7 cellular contexts compared by ENCODE assay signal in the genomic region with DNA sequence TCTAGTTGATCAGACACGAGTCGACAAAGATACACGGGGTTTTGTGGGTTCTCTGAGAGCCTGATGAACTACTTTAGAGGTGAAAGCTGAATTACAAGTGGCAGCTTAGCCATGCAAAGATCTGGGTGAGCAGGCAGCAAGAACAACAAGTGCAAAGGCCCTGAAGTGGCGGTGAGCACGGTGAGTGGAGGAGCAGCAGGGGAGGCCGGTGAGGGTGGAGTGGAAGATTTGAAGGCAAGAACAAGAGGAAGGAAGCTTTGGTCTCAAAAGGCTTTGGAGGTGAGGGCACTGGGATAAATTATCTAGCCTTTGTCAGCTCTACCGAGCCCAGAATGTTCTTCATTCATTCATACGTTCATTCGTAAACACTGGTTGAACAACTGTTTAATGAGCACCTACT. TPM values are rescaled to one million over a fixed set of nuclear protein-coding genes. Genes with fewer than 3 reads are reported as not detected.
DNase-seq lines count a peak whose midpoint lies in the region; ATAC-seq and TF ChIP-seq lines count a peak whose summit lies in the region.

No MANE protein-coding gene starts in this region.

- H3K27me3 ChIP-seq in skeletal muscle satellite cell (ENCODE audit: control insufficient read depth, insufficient read depth, low read length), result no peaks in the 10 kb centered on the region

- POLR2A ChIA-PET in HEK293 (lab: Yijun Ruan, JAX), result interaction anchor here (1.0 to 4.5 kb wide), 10 partner anchors 15 to 446 kb away, joined by 3 to 75 read pairs (median 4); a partner anchor contains a TSS

- TF ChIP-seq CTCF in HEK293 (tag by site-specific recombination; IDR thresholded peaks at IDR 0.05) (no peak), WI38 (IDR thresholded peaks at IDR 0.05; ENCODE audit: low read depth, low read length) (no peak), fibroblast of the aortic adventitia (IDR thresholded peaks at IDR 0.05; ENCODE audit: insufficient read depth, low read length) (no peak)

- H3K4me3 ChIP-seq in HEK293 (ENCODE audit: low read depth, low read length) (no peak overlapping the region), WI38 (ENCODE audit: low read depth, low read length) (peak overlapping the region; percentile 94), fibroblast of the aortic adventitia (ENCODE audit: low read depth, low read length) (peak overlapping the region; percentile 93), skeletal muscle satellite cell (ENCODE audit: low read length) (peak overlapping the region; percentile 90)

- peak overlapping the region; percentile 88; the same call in 1 of the 2 replicates for H3K27ac ChIP-seq in HEK293 (ENCODE audit: extremely low read depth, low read depth, low read length)

- DNase-seq in fibroblast of the aortic adventitia (ENCODE audit: low read depth) (no peak), Ammon's horn (ENCODE audit: low spot score) (no peak)

- peaks cover 5% of the 10 kb centered on the region; the same call in 1 of the 2 replicates for H3K4me1 ChIP-seq in HEK293 (ENCODE audit: control insufficient read depth, insufficient read depth, low read length)
- H3K4me1 ChIP-seq in skeletal muscle satellite cell (ENCODE audit: control insufficient read depth, insufficient read depth, low read length), result peaks cover 22% of the 10 kb centered on the region

- H3K36me3 ChIP-seq in HEK293 (ENCODE audit: control insufficient read depth in 2 of 2, insufficient read depth in 1 of 2, low read length in 2 of 2) (peaks cover 17 to 29% of the 10 kb centered on the region in 2 experiments; a peak in 2 of 3 replicates), skeletal muscle satellite cell (ENCODE audit: insufficient read depth, low read length) (peaks cover 19% of the 10 kb centered on the region)

- H3K9me3 ChIP-seq in HEK293 (ENCODE audit: control insufficient read depth, insufficient read depth, low read depth, low read length), result no peaks in the 10 kb centered on the region
- H3K9me3 ChIP-seq in skeletal muscle satellite cell (replicated peaks; ENCODE audit: low read length), result no peaks in the 10 kb centered on the region

- peak overlapping the region; percentile 98 for H3K9ac ChIP-seq in skeletal muscle satellite cell (ENCODE audit: low read depth, low read length)

- CTCF ChIA-PET in HEK293 (lab: Yijun Ruan, JAX), result interaction anchor here (0.6 to 3.1 kb wide), 38 partner anchors 9 to 1738 kb away, joined by 3 to 50 read pairs (median 4); a partner anchor contains a TSS

- no peak for ATAC-seq in HG03469 (IDR thresholded peaks at IDR 0.05; ENCODE audit: unreplicated experiment)
- ATAC-seq in GM18498 (IDR thresholded peaks at IDR 0.05; ENCODE audit: unreplicated experiment), result no peak

- H3K4me2 ChIP-seq in skeletal muscle satellite cell (ENCODE audit: low read length), result peak overlapping the region; percentile 97

TF ChIP-seq in HEK293, 187 proteins besides CTCF, POLR2A, EP300 and RAD21:
- TF ChIP-seq ZNF664 (tag by site-specific recombination; IDR thresholded peaks at IDR 0.05) (peak; percentile 86), ZNF324 (tag by site-specific recombination; IDR thresholded peaks at IDR 0.05) (no peak), ZNF623 (tag by site-specific recombination; IDR thresholded peaks at IDR 0.05) (peak; percentile 48; the same call in 1 of the 2 replicates)

RNA-seq across cellular contexts. Expression of a gene that starts 1.4 kb away (rescaled TPM):
- total RNA-seq in fibroblast of the aortic adventitia (ENCODE audit: low replicate concordance), result 0.08 and 1.5 TPM in 2 replicates
- 1.3 and 1.7 TPM in 2 replicates for total RNA-seq in skeletal muscle satellite cell (2012; rRNA removed)

RNA-seq across cellular contexts. Expression of a gene that starts 6.7 kb away (rescaled TPM):
- 1.7 and 10.8 TPM in 2 replicates for total RNA-seq in fibroblast of the aortic adventitia (ENCODE audit: low replicate concordance)
- total RNA-seq in skeletal muscle satellite cell (2012; rRNA removed), result 7.2 and 9.4 TPM in 2 replicates

RNA-seq across cellular contexts. Expression of a gene that starts 7.5 kb away (rescaled TPM):
- 3.5 and 4.7 TPM in 2 replicates for total RNA-seq in fibroblast of the aortic adventitia (ENCODE audit: low replicate concordance)
- total RNA-seq in skeletal muscle satellite cell (2012; rRNA removed), result 1.3 and 1.5 TPM in 2 replicates

RNA-seq across cellular contexts. Expression of a gene that starts 17.5 kb away (rescaled TPM):
- 2.8 and 4.8 TPM in 2 replicates for total RNA-seq in fibroblast of the aortic adventitia (ENCODE audit: low replicate concordance)
- total RNA-seq in skeletal muscle satellite cell (2012; rRNA removed), result 3.0 and 4.2 TPM in 2 replicates

RNA-seq across cellular contexts. Expression of a gene that starts 26.2 kb away (rescaled TPM):
- total RNA-seq in fibroblast of the aortic adventitia (ENCODE audit: low replicate concordance), result 4.4 and 7.9 TPM in 2 replicates
- total RNA-seq in skeletal muscle satellite cell (2012; rRNA removed), result 3.7 and 3.8 TPM in 2 replicates
